ENCODE assay signal across 1 cellular context in genomic region chr15:57610130-57610529, GRCh38.
TF ChIP-seq lines count a peak whose summit lies in the region.

No MANE protein-coding gene starts in this region.

TF ChIP-seq in HEK293, 187 proteins besides CTCF, POLR2A, EP300 and RAD21 (continued from another document):
- TF ChIP-seq ZBTB11 (tag by site-specific recombination; conservative IDR thresholded peaks at IDR 0.05; ENCODE audit: low read depth) (no peak), ZNF138 (tag by site-specific recombination; IDR thresholded peaks at IDR 0.05; ENCODE audit: borderline replicate concordance) (no peak), TRIM28 (IDR thresholded peaks at IDR 0.05; ENCODE audit: borderline replicate concordance, low read length) (no peak), SCRT2 (tag by site-specific recombination; IDR thresholded peaks at IDR 0.05) (peak; percentile 39), BCL11B (tag by site-specific recombination; IDR thresholded peaks at IDR 0.05; ENCODE audit: low read depth) (no peak), ZNF701 (tag by site-specific recombination; IDR thresholded peaks at IDR 0.05) (no peak)
- TF ChIP-seq, protein P1, sequence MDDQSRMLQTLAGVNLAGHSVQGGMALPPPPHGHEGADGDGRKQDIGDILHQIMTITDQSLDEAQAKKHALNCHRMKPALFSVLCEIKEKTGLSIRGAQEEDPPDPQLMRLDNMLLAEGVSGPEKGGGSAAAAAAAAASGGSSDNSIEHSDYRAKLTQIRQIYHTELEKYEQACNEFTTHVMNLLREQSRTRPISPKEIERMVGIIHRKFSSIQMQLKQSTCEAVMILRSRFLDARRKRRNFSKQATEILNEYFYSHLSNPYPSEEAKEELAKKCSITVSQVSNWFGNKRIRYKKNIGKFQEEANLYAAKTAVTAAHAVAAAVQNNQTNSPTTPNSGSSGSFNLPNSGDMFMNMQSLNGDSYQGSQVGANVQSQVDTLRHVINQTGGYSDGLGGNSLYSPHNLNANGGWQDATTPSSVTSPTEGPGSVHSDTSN (CRISPR knock-in tag; IDR thresholded peaks at IDR 0.05): no peak
